5 cellular contexts compared by ENCODE assay signal in genomic region chr5:146719179-146719578, GRCh38.
"Had no signal": no experiment of that assay in that cellular context is flagged by ENCODE, and none has a peak within 500 bp of the region (broad histone marks: within the 10 kb centered on the region; RNA-seq: fewer than 3 reads in every experiment).

No MANE protein-coding gene starts in this region.

- DNase-seq: H9, HCEC 1CT, IMR-90 had no signal

- H3K4me2 ChIP-seq: GM23338 had no signal

- ATAC-seq: GM23338, K562 had no signal

- H2AFZ ChIP-seq: GM23338 had no signal

- H3K4me3 ChIP-seq: GM23338, K562 had no signal
